1 cellular context compared by ENCODE assay signal in genomic region chr1:248858891-248859889, GRCh38.
A peak's percentile ranks its signal among the peaks of the same experiment; 100 is the strongest.
TF ChIP-seq lines count a peak whose summit lies in the region.

TSS of gene ZNF692 (minus strand) at chr1:248859085. CDS start at chr1:248858309, 776 bp downstream.

TF ChIP-seq in HepG2, 621 proteins besides CTCF, POLR2A, EP300 and RAD21 (continued from another document and continues in another):
- TF ChIP-seq NFAT5 (CRISPR knock-in tag; IDR thresholded peaks at IDR 0.05) (no peak), IKZF5 (CRISPR knock-in tag; IDR thresholded peaks at IDR 0.05) (peak; percentile 65), ZNF232 (CRISPR knock-in tag; IDR thresholded peaks at IDR 0.05; ENCODE audit: borderline replicate concordance) (no peak), ZNF776 (CRISPR knock-in tag; IDR thresholded peaks at IDR 0.05) (0 out of 2 replicates have a peak, but pooled peaks have one; percentile 52), ZNF567 (CRISPR knock-in tag; IDR thresholded peaks at IDR 0.05; ENCODE audit: borderline replicate concordance) (no peak), SRSF9 (IDR thresholded peaks at IDR 0.05; ENCODE audit: borderline replicate concordance, insufficient read depth, low read depth, low read length, poor library complexity, severe bottlenecking) (no peak), GATA4 (IDR thresholded peaks at IDR 0.05; ENCODE audit: borderline replicate concordance, low read depth) (no peak), ZNF501 (CRISPR knock-in tag; IDR thresholded peaks at IDR 0.05) (no peak; the same call in 1 of the 2 replicates), GZF1 (CRISPR knock-in tag; IDR thresholded peaks at IDR 0.05) (no peak), ZGPAT (CRISPR knock-in tag; IDR thresholded peaks at IDR 0.05) (no peak; the same call in none of the 2 replicates), MAZ (IDR thresholded peaks at IDR 0.05; ENCODE audit: borderline replicate concordance, low read depth, low read length) (peak; percentile 75), MAZ (CRISPR knock-in tag; IDR thresholded peaks at IDR 0.05; ENCODE audit: low read depth) (peak; percentile 66), ZNF205 (CRISPR knock-in tag; IDR thresholded peaks at IDR 0.05) (no peak), ZNF180 (CRISPR knock-in tag; IDR thresholded peaks at IDR 0.05; ENCODE audit: borderline replicate concordance, low read depth) (no peak), CBX5 (CRISPR knock-in tag; IDR thresholded peaks at IDR 0.05; ENCODE audit: borderline replicate concordance) (peak; percentile 12; the same call in 1 of the 2 replicates), ZNF503 (CRISPR knock-in tag; IDR thresholded peaks at IDR 0.05) (peak; percentile 55; the same call in 1 of the 2 replicates), CSRNP1 (CRISPR knock-in tag; IDR thresholded peaks at IDR 0.05) (peak; percentile 87), HINFP (CRISPR knock-in tag; IDR thresholded peaks at IDR 0.05; ENCODE audit: low read depth) (peak; percentile 9; the same call in 1 of the 2 replicates), NBN (conservative IDR thresholded peaks at IDR 0.05) (no peak), POGK (CRISPR knock-in tag; conservative IDR thresholded peaks at IDR 0.05) (peak; percentile 36; the same call in 1 of the 2 replicates), ZNF660 (CRISPR knock-in tag; IDR thresholded peaks at IDR 0.05; ENCODE audit: borderline replicate concordance, low read depth) (no peak), PAXIP1 (CRISPR knock-in tag; conservative IDR thresholded peaks at IDR 0.05) (0 out of 2 replicates have a peak, but pooled peaks have one; percentile 27), THRA (CRISPR knock-in tag; IDR thresholded peaks at IDR 0.05; ENCODE audit: borderline replicate concordance) (no peak; the same call in 1 of the 2 replicates), EZH2 (conservative IDR thresholded peaks at IDR 0.05; ENCODE audit: low read depth, low read length) (no peak), RCOR2 (CRISPR knock-in tag; IDR thresholded peaks at IDR 0.05) (no peak), ATF7-NPFF (CRISPR knock-in tag; IDR thresholded peaks at IDR 0.05; ENCODE audit: low read depth) (peak; percentile 78; the same call in 1 of the 2 replicates), TERF1 (CRISPR knock-in tag; IDR thresholded peaks at IDR 0.05) (no peak)
